8 cellular contexts compared by ENCODE assay signal in the genomic region with DNA sequence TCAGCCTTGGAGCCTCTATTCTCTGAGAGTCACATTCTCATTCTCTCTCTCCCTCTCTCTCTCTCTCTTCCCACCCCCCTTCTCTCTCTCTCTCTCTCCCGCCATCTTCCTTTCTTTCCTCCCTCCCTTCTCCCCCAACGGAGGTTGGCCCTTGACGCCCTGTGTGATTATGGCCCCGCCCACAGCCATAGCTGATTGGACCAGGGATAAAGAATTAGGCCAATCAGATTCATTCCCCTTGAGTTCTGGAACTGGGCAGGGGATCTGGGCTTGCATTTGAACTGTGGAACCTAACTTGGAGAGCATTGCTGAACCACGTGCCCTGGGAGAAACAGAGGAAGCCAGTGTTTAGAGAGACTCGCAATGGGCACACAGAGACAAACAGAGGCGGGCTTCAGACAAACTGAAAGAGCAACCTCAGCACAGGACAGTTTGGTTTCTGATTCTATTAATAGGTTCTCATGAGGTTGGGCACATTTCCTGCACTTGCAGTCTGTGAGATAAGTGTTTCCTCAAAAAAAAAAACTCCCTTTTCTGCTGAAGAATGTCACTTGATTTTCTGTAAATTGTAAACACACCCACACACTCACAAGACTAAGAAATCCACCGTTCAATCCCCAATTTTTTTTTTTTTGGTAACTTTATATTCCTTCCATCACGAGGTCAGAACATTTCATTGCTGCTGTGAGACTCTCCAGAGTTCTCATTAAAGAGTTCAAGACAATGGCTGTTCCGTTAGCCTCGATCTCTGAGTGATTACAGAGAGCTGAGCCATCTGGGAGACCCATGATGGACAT. TPM values are rescaled to one million over a fixed set of nuclear protein-coding genes. Genes with fewer than 3 reads are reported as not detected.
DNase-seq lines count a peak whose midpoint lies in the region; ATAC-seq and TF ChIP-seq lines count a peak whose summit lies in the region.

No MANE protein-coding gene starts in this region.

- H3K36me3 ChIP-seq in gastroesophageal sphincter = no peaks in the 10 kb centered on the region
- H3K36me3 ChIP-seq in psoas muscle (ENCODE audit: insufficient read depth in 1 of 2, low read depth in 1 of 2) = no peaks in the 10 kb centered on the region
- no peaks in the 10 kb centered on the region for H3K36me3 ChIP-seq in uterus

- no peaks in the 10 kb centered on the region for H3K9me3 ChIP-seq in gastroesophageal sphincter
- H3K9me3 ChIP-seq in psoas muscle = no peaks in the 10 kb centered on the region
- H3K9me3 ChIP-seq in uterus = no peaks in the 10 kb centered on the region

- peak overlapping the region in 3 of 4 donors; percentile 47 to 57 (median 48) for H3K27ac ChIP-seq in gastroesophageal sphincter
- no peak overlapping the region for H3K27ac ChIP-seq in psoas muscle
- peak overlapping the region; percentile 44 to 82 for H3K27ac ChIP-seq in uterus

- no peak for TF ChIP-seq EP300 in gastroesophageal sphincter (IDR thresholded peaks at IDR 0.05)

- ATAC-seq in HG02938 (IDR thresholded peaks at IDR 0.05; ENCODE audit: unreplicated experiment) = peak; percentile 78
- peak; percentile 75 for ATAC-seq in gastroesophageal sphincter
- ATAC-seq in psoas muscle = peak; percentile 73 to 85 (median 77)

- TF ChIP-seq CTCF in gastroesophageal sphincter (IDR thresholded peaks at IDR 0.05) (no peak), psoas muscle (IDR thresholded peaks at IDR 0.05) (no peak), uterus (IDR thresholded peaks at IDR 0.05) (no peak)

- intact Hi-C loops in psoas muscle (cut with DNase I) = no loop called here
- intact Hi-C loops in uterus (cut with DNase I; ENCODE audit: low total_unique reads) = no loop called here

- TF ChIP-seq POLR2A in gastroesophageal sphincter (IDR thresholded peaks at IDR 0.05) (no peak), uterus (IDR thresholded peaks at IDR 0.05) (no peak)

- H3K27me3 ChIP-seq in gastroesophageal sphincter (no peaks in the 10 kb centered on the region), psoas muscle (ENCODE audit: insufficient read depth in 3 of 3, low read length in 2 of 3) (no peaks in the 10 kb centered on the region), uterus (no peaks in the 10 kb centered on the region)

- 5 to 36% methylated on average over 8 to 9 of the region's 11 CpGs for WGBS in gastroesophageal sphincter (ENCODE audit: low coverage in 1 of 2), 2 donors
- 21 to 30% (median 21%) methylated on average over 11 of the region's 11 CpGs for WGBS in psoas muscle, 3 donors

- DNase-seq in NCI-H446 (lab: John Stamatoyannopoulos, UW) (peak; percentile 16 to 59), NCI-H446 treated with DMSO at 0.1 percent for 48 hours (lab: John Stamatoyannopoulos, UW) (no peak), OCI-M1 (lab: John Stamatoyannopoulos, UW) (peak; percentile 99), psoas muscle (peak; percentile 76 to 79), uterus (peak; percentile 76 to 77)
- peak; percentile 38 to 68 for DNase-seq in activated T-helper 1 cell treated with anti-CD3 and anti-CD28 coated beads, Interleukin-2, amount 50 U/mL, for 16 hours (ENCODE audit: low read depth in 1 of 2, low spot score in 1 of 2)

- peak overlapping the region in 1 of 2 donors; percentile 20 for H3K4me3 ChIP-seq in gastroesophageal sphincter
- peak overlapping the region; percentile 44 for H3K4me3 ChIP-seq in psoas muscle
- H3K4me3 ChIP-seq in uterus = peak overlapping the region in 1 of 2 donors; percentile 19

- H3K4me1 ChIP-seq in gastroesophageal sphincter (peaks cover 0 to 41% (median 13%) of the 10 kb centered on the region in 3 donors), psoas muscle (peaks cover 6% of the 10 kb centered on the region), uterus (no peaks in the 10 kb centered on the region)

RNA-seq across cellular contexts. Expression of a gene that starts 3.6 kb away (rescaled TPM):
- 1 to 10 TPM; 2.0 to 3.3 (median 3.0) TPM for total RNA-seq in gastroesophageal sphincter
- total RNA-seq in psoas muscle = 1 to 10 TPM in 1 of 4 donors, under 1 TPM in 3; 0.17 to 1.3 (median 0.50) TPM
- polyA plus RNA-seq in psoas muscle = under 1 TPM; 0.07 to 0.16 (median 0.10) TPM
- total RNA-seq in uterus = 1 to 10 TPM; 1.0 to 7.7 (median 3.1) TPM
